27 cellular contexts compared by ENCODE assay signal in the genomic region with DNA sequence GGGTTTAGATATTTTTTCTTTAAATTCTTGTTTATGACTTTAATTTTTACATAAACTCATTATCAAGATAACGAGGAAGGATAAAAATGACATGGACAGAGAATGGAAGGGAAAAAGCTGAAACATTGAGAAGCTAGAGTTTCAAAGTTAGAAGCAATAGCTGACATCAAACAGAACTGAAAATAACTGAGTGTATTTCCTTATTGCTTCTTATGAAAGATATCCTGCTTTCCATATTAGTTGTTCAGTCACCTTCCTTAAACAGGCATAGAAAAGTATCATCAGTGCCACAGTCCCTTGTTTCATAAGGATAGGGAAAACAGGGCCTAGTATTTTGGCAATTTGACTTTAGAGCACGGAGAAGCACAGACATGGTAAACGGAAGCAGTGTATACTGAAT.
DNase-seq lines count a peak whose midpoint lies in the region; ATAC-seq, FAIRE-seq and TF ChIP-seq lines count a peak whose summit lies in the region.
"Had no signal": no experiment of that assay in that cellular context is flagged by ENCODE, and none has a peak within 500 bp of the region (broad histone marks: within the 10 kb centered on the region; RNA-seq: fewer than 3 reads in every experiment).

No MANE protein-coding gene starts in this region.

- DNase-seq in GM12878 (ENCODE audit: low read depth, low spot score), result no peak
- no peak for DNase-seq in aorta
- no peak for DNase-seq in NCI-H1436 treated with DMSO at 0.1 percent for 48 hours (lab: John Stamatoyannopoulos, UW)
- no peak for DNase-seq in A673 (ENCODE audit: low spot score)
- DNase-seq: activated CD8-positive, alpha-beta T cell treated with anti-CD3 and anti-CD28 coated beads for 36 hours; activated naive CD4-positive, alpha-beta T cell treated with anti-CD3 and anti-CD28 coated beads for 36 hours; activated T-cell treated with anti-CD3 and anti-CD28 coated beads, Interleukin-2, amount 50 U/mL, for 1 hour; effector memory CD8-positive, alpha-beta T cell; foreskin fibroblast; HCEC 1CT; heart right ventricle; IMR-90; left colon; NCI-H1092; NCI-H187 treated with DMSO at 0.1 percent for 48 hours; NCI-H524 treated with DMSO at 0.1 percent for 48 hours; psoas muscle; T-cell; upper lobe of right lung had no signal

- H3K4me2 ChIP-seq in GM12878 (ENCODE audit: control insufficient read depth, insufficient read depth), result peak overlapping the region; percentile 71

- POLR2A ChIA-PET in GM12878 (lab: Charles Lee), result no interaction called here
- POLR2A ChIA-PET in A673 (lab: Charles Lee; ENCODE audit: low non-redundant PET), result no interaction called here

- TF ChIP-seq POLR2A in GM12878 (IDR thresholded peaks at IDR 0.05; ENCODE audit: low read depth, low read length), result no peak

- TF ChIP-seq RAD21 in GM12878 (IDR thresholded peaks at IDR 0.05; ENCODE audit: insufficient read depth, low read depth, low read length), result no peak

- CTCF ChIA-PET in GM12878 (lab: Yijun Ruan, JAX), result interaction anchor here (1.0 to 1.5 kb wide), 3 partner anchors 11 to 192 kb away, joined by 3 read pairs; no protein-coding TSS in a partner anchor
- CTCF ChIA-PET in A673 (lab: Charles Lee), result no interaction called here

- H3K4me1 ChIP-seq in GM12878 (ENCODE audit: control insufficient read depth, insufficient read depth, low read length), result peaks cover 31% of the 10 kb centered on the region
- H3K4me1 ChIP-seq in aorta (ENCODE audit: control insufficient read depth in 1 of 2, insufficient read depth in 2 of 2, low read length in 2 of 2), result no peaks in the 10 kb centered on the region
- no peaks in the 10 kb centered on the region for H3K4me1 ChIP-seq in A673 (ENCODE audit: insufficient read depth, low read length, poor library complexity, severe bottlenecking)
- H3K4me1 ChIP-seq: breast epithelium, psoas muscle, SJSA1, upper lobe of right lung had no signal

- H3K36me3 ChIP-seq in GM12878 (ENCODE audit: control insufficient read depth in 2 of 2, insufficient read depth in 2 of 2, low read length in 1 of 2), result no peaks in the 10 kb centered on the region
- no peaks in the 10 kb centered on the region for H3K36me3 ChIP-seq in aorta (ENCODE audit: control insufficient read depth in 1 of 2, insufficient read depth in 2 of 2, low read length in 1 of 2)
- no peaks in the 10 kb centered on the region for H3K36me3 ChIP-seq in A673 (ENCODE audit: insufficient read depth, low read length, poor library complexity, severe bottlenecking)
- H3K36me3 ChIP-seq: breast epithelium, heart right ventricle, SJSA1, upper lobe of right lung had no signal

- no peaks in the 10 kb centered on the region for H3K79me2 ChIP-seq in GM12878 (ENCODE audit: control insufficient read depth, insufficient read depth, low read length)

- RAD21 ChIA-PET in GM12878 (lab: Charles Lee; ENCODE audit: unreplicated experiment), result no interaction called here

- H4K20me1 ChIP-seq in GM12878 (ENCODE audit: control insufficient read depth, insufficient read depth), result no peaks in the 10 kb centered on the region

- H3K27ac ChIP-seq in GM12878 (ENCODE audit: control insufficient read depth, insufficient read depth) (peak overlapping the region; percentile 32; the same call in 1 of the 2 replicates), aorta (ENCODE audit: low read depth in 1 of 2, low read length in 2 of 2) (no peak overlapping the region), A673 (ENCODE audit: low read depth, low read length, poor library complexity, severe bottlenecking) (no peak overlapping the region)
- H3K27ac ChIP-seq: breast epithelium, psoas muscle, SJSA1, upper lobe of right lung had no signal

- intact Hi-C loops in GM12878 (cut with micrococcal nuclease; ENCODE audit: unreplicated experiment), result no loop called here
- intact Hi-C loops in aorta (cut with DNase I), result no loop called here
- intact Hi-C loops in A673 (cut with micrococcal nuclease; ENCODE audit: unreplicated experiment), result no loop called here

- in situ Hi-C loops in GM12878 (cut with MboI), result no loop called here

- TF ChIP-seq EP300 in GM12878 (IDR thresholded peaks at IDR 0.05; ENCODE audit: borderline replicate concordance in 1 of 2, control insufficient read depth in 1 of 2, low read depth in 2 of 2, low read length in 2 of 2), result no peak

- WGBS in GM12878 (ENCODE audit: insufficient coverage, insufficient replicate concordance, low lambda C conversion rate, missing lambda C conversion rate), result 64% methylated on average over 3 of the region's 3 CpGs
- 94 to 95% methylated on average over 3 of the region's 3 CpGs for WGBS in aorta, 2 donors

- peak; percentile 29 for ATAC-seq in GM18867 (IDR thresholded peaks at IDR 0.05; ENCODE audit: unreplicated experiment)
- ATAC-seq in GM21576 (IDR thresholded peaks at IDR 0.05; ENCODE audit: unreplicated experiment), result peak; percentile 32
- peak; percentile 44 for ATAC-seq in HG03064 (IDR thresholded peaks at IDR 0.05; ENCODE audit: low read depth, unreplicated experiment)
- peak; percentile 5; the same call in 1 of the 3 replicates for ATAC-seq in GM12878
- ATAC-seq in aorta (ENCODE audit: low FRiP score), result no peak
- no peak for ATAC-seq in GM21528 (IDR thresholded peaks at IDR 0.05; ENCODE audit: low FRiP score, unreplicated experiment)
- ATAC-seq: activated CD8-positive, alpha-beta T cell treated with anti-CD3 and anti-CD28 coated beads for 36 hours; effector memory CD8-positive, alpha-beta T cell; left colon; Panc1; psoas muscle; T-cell; upper lobe of right lung had no signal

- TF ChIP-seq CTCF in GM12878 (IDR thresholded peaks at IDR 0.05 in 2 of 3, conservative IDR thresholded peaks at IDR 0.05 in 1 of 3; ENCODE audit: control insufficient read depth in 2 of 3, extremely low read depth in 1 of 3, insufficient read depth in 1 of 3, low read depth in 3 of 3, low read length in 3 of 3) (no peak), A673 (conservative IDR thresholded peaks at IDR 0.05; ENCODE audit: low read depth, low read length) (no peak)

- FAIRE-seq in GM12878 (lab: Jason Lieb, UNC), result no peak
- FAIRE-seq: colon had no signal

- BruUV-seq in GM12878 (replicated peaks; lab: Mats Ljungman, UMichigan) (no TSS peak), A673 (replicated peaks; lab: Mats Ljungman, UMichigan) (no TSS peak)

- 0 out of 2 replicates have a peak overlapping the region, but pooled peaks have one; percentile 9 for H2AFZ ChIP-seq in GM12878 (ENCODE audit: control insufficient read depth, low read depth, low read length)

- H3K4me3 ChIP-seq in GM12878, result no peak overlapping the region
- no peak overlapping the region for H3K4me3 ChIP-seq in aorta (ENCODE audit: low read length in 2 of 2)
- H3K4me3 ChIP-seq in A673 (ENCODE audit: low read depth, low read length, poor library complexity, severe bottlenecking), result no peak overlapping the region
- H3K4me3 ChIP-seq: breast epithelium, heart right ventricle, psoas muscle, SJSA1, upper lobe of right lung had no signal

- no peak overlapping the region for H3K9ac ChIP-seq in GM12878 (ENCODE audit: control insufficient read depth, insufficient read depth, low read length)

- SMC1A ChIA-PET in GM12878 (lab: Charles Lee; ENCODE audit: uncharacterized antibody, unreplicated experiment), result interaction anchor here (1.5 kb wide), 1 partner anchor 136 kb away, joined by 3 read pairs; no protein-coding TSS in a partner anchor

- H3K27me3 ChIP-seq in GM12878 (replicated peaks in 1 of 2; ENCODE audit: control insufficient read depth in 2 of 2, insufficient read depth in 2 of 2, low read length in 1 of 2) (no peaks in the 10 kb centered on the region), aorta (ENCODE audit: control insufficient read depth in 1 of 2, insufficient read depth in 2 of 2, low read length in 1 of 2) (no peaks in the 10 kb centered on the region), A673 (replicated peaks; ENCODE audit: insufficient read depth, low read depth, low read length, poor library complexity) (no peaks in the 10 kb centered on the region)
- H3K27me3 ChIP-seq: breast epithelium, heart right ventricle, SJSA1, upper lobe of right lung had no signal

- no peaks in the 10 kb centered on the region for H3K9me3 ChIP-seq in GM12878 (replicated peaks; ENCODE audit: control insufficient read depth, insufficient read depth, low read length)
- H3K9me3 ChIP-seq in aorta (ENCODE audit: control insufficient read depth, low read length), result no peaks in the 10 kb centered on the region
- H3K9me3 ChIP-seq in A673 (ENCODE audit: low read depth, low read length, poor library complexity, severe bottlenecking), result no peaks in the 10 kb centered on the region
- H3K9me3 ChIP-seq: breast epithelium, heart right ventricle, psoas muscle, SJSA1, upper lobe of right lung had no signal

TF ChIP-seq in GM12878, 131 proteins besides CTCF, POLR2A, EP300 and RAD21:
- TF ChIP-seq GATAD2B (conservative IDR thresholded peaks at IDR 0.05; ENCODE audit: low read depth) (no peak), PML (IDR thresholded peaks at IDR 0.05; ENCODE audit: low read length) (no peak), IKZF1 (conservative IDR thresholded peaks at IDR 0.05) (0 out of 2 replicates have a peak, but pooled peaks have one; percentile 12), JUNB (IDR thresholded peaks at IDR 0.05) (peak; percentile 83), NFIC (IDR thresholded peaks at IDR 0.05; ENCODE audit: low read depth, low read length) (0 out of 2 replicates have a peak, but pooled peaks have one; percentile 55), ETV6 (conservative IDR thresholded peaks at IDR 0.05 in 1 of 2, IDR thresholded peaks at IDR 0.05 in 1 of 2; ENCODE audit: borderline replicate concordance in 1 of 2, low read depth in 1 of 2) (peak in 1 of 2 experiments; percentile 63; a peak in 1 of 4 replicates), ZSCAN29 (IDR thresholded peaks at IDR 0.05) (no peak), SIX5 (IDR thresholded peaks at IDR 0.05; ENCODE audit: low read depth, low read length, severe bottlenecking) (no peak)

Comparison
In these comparisons a context has a peak if more than half of its experiments do, and no peak if none do; other contexts are left out.
1. ATAC-seq: peak in GM18867 (single experiment), GM21576 (single experiment), HG03064 (single experiment) and GM12878 (single experiment); none in aorta (single experiment) and GM21528 (single experiment).